22 cellular contexts compared by ENCODE assay signal in genomic region chr11:77435972-77436371, GRCh38. TPM values are rescaled to one million over a fixed set of nuclear protein-coding genes. Genes with fewer than 3 reads are reported as not detected.
DNase-seq lines count a peak whose midpoint lies in the region; ATAC-seq and TF ChIP-seq lines count a peak whose summit lies in the region.
"Had no signal": no experiment of that assay in that cellular context is flagged by ENCODE, and none has a peak within 500 bp of the region (broad histone marks: within the 10 kb centered on the region; RNA-seq: fewer than 3 reads in every experiment).

No MANE protein-coding gene starts in this region.

- no peak for ATAC-seq in GM23338
- ATAC-seq in GM21723 (IDR thresholded peaks at IDR 0.05; ENCODE audit: unreplicated experiment): no peak
- ATAC-seq: heart left ventricle; stimulated activated effector memory CD8-positive, alpha-beta T cell treated with anti-CD3 and anti-CD28 coated beads, Interleukin-12 subunit alpha, Interleukin-12 subunit beta, amount 100 ng/mL, for 72 hours had no signal

- H3K79me2 ChIP-seq in GM23338 (replicated peaks; ENCODE audit: insufficient read depth): peaks cover 99% of the 10 kb centered on the region

- no peak for TF ChIP-seq CTCF in GM23338 (conservative IDR thresholded peaks at IDR 0.05; ENCODE audit: low read depth in 2 of 2)
- TF ChIP-seq CTCF in neural crest cell (conservative IDR thresholded peaks at IDR 0.05): no peak

- H3F3A ChIP-seq in GM23338 (replicated peaks; ENCODE audit: low read depth): no peaks in the 10 kb centered on the region

- H3K4me1 Mint-ChIP-seq in GM23338 (peaks cover 30% of the 10 kb centered on the region), neural crest cell (no peaks in the 10 kb centered on the region)
- H3K4me1 Mint-ChIP-seq: stimulated activated effector memory CD8-positive, alpha-beta T cell treated with anti-CD3 and anti-CD28 coated beads, Interleukin-12 subunit alpha, Interleukin-12 subunit beta, amount 100 ng/mL, for 72 hours had no signal

- no peaks in the 10 kb centered on the region for H3K9me3 ChIP-seq in SJCRH30 (replicated peaks)
- H3K9me3 ChIP-seq: heart left ventricle had no signal

- H3K4me1 ChIP-seq in GM23338 (ENCODE audit: insufficient read depth) (peaks cover 35% of the 10 kb centered on the region), SJCRH30 (peaks cover 12% of the 10 kb centered on the region)
- H3K4me1 ChIP-seq: heart left ventricle had no signal

- H3K4me3 Mint-ChIP-seq in GM23338: no peak overlapping the region
- H3K4me3 Mint-ChIP-seq in neural crest cell: no peak overlapping the region
- H3K4me3 Mint-ChIP-seq: activated T-cell treated with anti-CD3 and anti-CD28 coated beads, Interleukin-2, amount 50 U/mL, for 24 hours; brain; stimulated activated effector memory CD8-positive, alpha-beta T cell treated with anti-CD3 and anti-CD28 coated beads, Interleukin-12 subunit alpha, Interleukin-12 subunit beta, amount 100 ng/mL, for 72 hours had no signal

- H3K9me2 ChIP-seq in GM23338 (ENCODE audit: insufficient read depth): peaks cover 2% of the 10 kb centered on the region; the same call in 1 of the 2 replicates

- no peak for DNase-seq in GM23338 (ENCODE audit: low spot score)
- DNase-seq in SJCRH30: peak; percentile 34 to 58
- no peak for DNase-seq in neural crest cell (ENCODE audit: low read depth, low spot score)
- no peak for DNase-seq in NCI-H2171 (lab: John Stamatoyannopoulos, UW)
- DNase-seq in putamen (ENCODE audit: low spot score): no peak
- DNase-seq: activated CD4-positive, alpha-beta T cell treated with anti-CD3 and anti-CD28 coated beads for 48 hours; activated gamma-delta T cell treated with Interleukin-2 at 50 U/mL for 16 hours; activated T-cell treated with anti-CD3 and anti-CD28 coated beads, Interleukin-2, amount 50 U/mL, for 24 hours; C1 segment of cervical spinal cord; HCEC 1CT; heart left ventricle; mammary epithelial cell; NCI-H1436; NCI-H524 treated with DMSO at 0.1 percent for 48 hours; stimulated activated CD4-positive, alpha-beta T cell treated with anti-CD3 and anti-CD28 coated beads, Interleukin-2, amount 100 ng/mL, for 48 hours; T-helper 2 cell had no signal

- no peaks in the 10 kb centered on the region for H3K36me3 ChIP-seq in GM23338 (ENCODE audit: insufficient read depth)
- no peaks in the 10 kb centered on the region for H3K36me3 ChIP-seq in SJCRH30
- H3K36me3 ChIP-seq: heart left ventricle had no signal

- H3K4me2 ChIP-seq in GM23338: no peak overlapping the region

- H3K4me3 ChIP-seq in GM08714 (ENCODE audit: low read length): peak overlapping the region; percentile 58; the same call in 1 of the 2 replicates
- no peak overlapping the region for H3K4me3 ChIP-seq in GM23338
- H3K4me3 ChIP-seq in SJCRH30: no peak overlapping the region
- H3K4me3 ChIP-seq: heart left ventricle, SK-N-MC had no signal

- H3K27me3 Mint-ChIP-seq in GM23338 (ENCODE audit: insufficient read depth, low read depth, poor library complexity) (peaks cover 5% of the 10 kb centered on the region), neural crest cell (ENCODE audit: low read depth) (no peaks in the 10 kb centered on the region)
- H3K27me3 Mint-ChIP-seq: brain had no signal

- H3K27ac Mint-ChIP-seq in GM23338 (no peak overlapping the region; the same call in 1 of the 2 replicates), neural crest cell (ENCODE audit: unreplicated experiment) (peak overlapping the region; percentile 15)
- H3K27ac Mint-ChIP-seq: activated T-cell treated with anti-CD3 and anti-CD28 coated beads, Interleukin-2, amount 50 U/mL, for 24 hours; stimulated activated effector memory CD8-positive, alpha-beta T cell treated with anti-CD3 and anti-CD28 coated beads, Interleukin-12 subunit alpha, Interleukin-12 subunit beta, amount 100 ng/mL, for 72 hours had no signal

- no peaks in the 10 kb centered on the region; the same call in 1 of the 2 replicates for H4K20me1 ChIP-seq in GM23338 (replicated peaks; ENCODE audit: insufficient read depth)

- no peak overlapping the region for H2AFZ ChIP-seq in GM23338

- no peaks in the 10 kb centered on the region for H3K9me3 Mint-ChIP-seq in GM23338
- no peaks in the 10 kb centered on the region for H3K9me3 Mint-ChIP-seq in neural crest cell
- H3K9me3 Mint-ChIP-seq: activated T-cell treated with anti-CD3 and anti-CD28 coated beads, Interleukin-2, amount 50 U/mL, for 24 hours; brain; stimulated activated effector memory CD8-positive, alpha-beta T cell treated with anti-CD3 and anti-CD28 coated beads, Interleukin-12 subunit alpha, Interleukin-12 subunit beta, amount 100 ng/mL, for 72 hours had no signal

- no peaks in the 10 kb centered on the region for H3K36me3 Mint-ChIP-seq in GM23338 (ENCODE audit: low read depth)
- no peaks in the 10 kb centered on the region for H3K36me3 Mint-ChIP-seq in neural crest cell (ENCODE audit: low read depth)
- H3K36me3 Mint-ChIP-seq: brain; stimulated activated effector memory CD8-positive, alpha-beta T cell treated with anti-CD3 and anti-CD28 coated beads, Interleukin-12 subunit alpha, Interleukin-12 subunit beta, amount 100 ng/mL, for 72 hours had no signal

- peak overlapping the region; percentile 50; the same call in 1 of the 2 replicates for H3K27ac ChIP-seq in GM23338 (ENCODE audit: low read depth)
- peak overlapping the region; percentile 17; the same call in 1 of the 2 replicates for H3K27ac ChIP-seq in SJCRH30
- H3K27ac ChIP-seq: epithelial cell of prostate, heart left ventricle, SK-N-MC had no signal

- no peaks in the 10 kb centered on the region for H3K27me3 ChIP-seq in GM23338 (ENCODE audit: insufficient read depth)
- no peaks in the 10 kb centered on the region for H3K27me3 ChIP-seq in SJCRH30
- H3K27me3 ChIP-seq: heart left ventricle had no signal

TF ChIP-seq in GM23338, 12 proteins besides CTCF, POLR2A, EP300 and RAD21 (continues in another document):
- TF ChIP-seq EZH2 (IDR thresholded peaks at IDR 0.05; ENCODE audit: low read depth, unreplicated experiment) (no peak), STAT1 (IDR thresholded peaks at IDR 0.05; ENCODE audit: unreplicated experiment) (no peak), ETS1 (IDR thresholded peaks at IDR 0.05) (no peak), ZNF114 (CRISPR knock-in tag; IDR thresholded peaks at IDR 0.05) (no peak), EZH2phosphoT487 (IDR thresholded peaks at IDR 0.05; ENCODE audit: unreplicated experiment) (no peak), JUNB (IDR thresholded peaks at IDR 0.05; ENCODE audit: unreplicated experiment) (no peak), ZNF331 (CRISPR knock-in tag; IDR thresholded peaks at IDR 0.05; ENCODE audit: low read depth) (no peak), NANOG (IDR thresholded peaks at IDR 0.05; ENCODE audit: borderline replicate concordance) (no peak)

RNA-seq across cellular contexts. Expression of gene PAK1, which starts 37.9 kb away (rescaled TPM):
- 143 and 175 TPM in 2 replicates for total RNA-seq in GM23338 (2014; rRNA removed; shearing (Covaris generic))
- 102 and 109 TPM in 2 replicates for polyA plus RNA-seq in GM23338 (2016; fragmentation: Nextera tagmentation; extraction: Ambion mirVana)
- total RNA-seq in SJCRH30 (2014; rRNA removed; shearing (Covaris generic)): 28.7 and 31.2 TPM in 2 replicates
- 60.5 and 67.7 TPM in 2 replicates for total RNA-seq in neural crest cell

Comparison
In these comparisons a context has a peak if more than half of its experiments do, and no peak if none do; other contexts are left out.
1. DNase-seq: peak in SJCRH30 (2 of 2); none in GM23338 (single experiment), neural crest cell (single experiment), NCI-H2171 (single experiment) and putamen (single experiment).